Comparison of ENCODE assay signal across 15 cellular contexts in genomic region chr2:64399521-64399920, GRCh38. TPM values are rescaled to one million over a fixed set of nuclear protein-coding genes. Genes with fewer than 3 reads are reported as not detected.
DNase-seq lines count a peak whose midpoint lies in the region; ATAC-seq, FAIRE-seq and TF ChIP-seq lines count a peak whose summit lies in the region.
"Had no signal": no experiment of that assay in that cellular context is flagged by ENCODE, and none has a peak within 500 bp of the region (broad histone marks: within the 10 kb centered on the region; RNA-seq: fewer than 3 reads in every experiment).

No MANE protein-coding gene starts in this region.

- H3F3A ChIP-seq in PC-3 (ENCODE audit: low read length, unreplicated experiment) = no peaks in the 10 kb centered on the region

- H3K79me1 ChIP-seq in H1 (ENCODE audit: low read depth, low read length) = no peaks in the 10 kb centered on the region
- H3K79me1 ChIP-seq in neuronal stem cell (ENCODE audit: low read depth, low read length) = no peaks in the 10 kb centered on the region

- H2BK15ac ChIP-seq in H1 (ENCODE audit: low read length) (0 out of 2 replicates have a peak overlapping the region, but pooled peaks have one; percentile 0), neuronal stem cell (ENCODE audit: low read length) (peak overlapping the region; percentile 37)

- H3K9me3 Mint-ChIP-seq in Calu3 (ENCODE audit: low read depth, unreplicated experiment) = no peaks in the 10 kb centered on the region
- H3K9me3 Mint-ChIP-seq: CD8-positive, alpha-beta T cell; H9 had no signal

- CTCF ChIA-PET in PC-3 (lab: Charles Lee) = no interaction called here
- CTCF ChIA-PET in H1 (lab: Charles Lee; ENCODE audit: partially characterized antibody) = interaction anchor here (0.6 to 1.8 kb wide), 6 partner anchors 36 to 345 kb away, joined by 3 to 5 read pairs (median 4); no protein-coding TSS in a partner anchor
- CTCF ChIA-PET in Calu3 (lab: Charles Lee) = no interaction called here

- H4K91ac ChIP-seq in H1 (replicated peaks; ENCODE audit: insufficient read length, low read length) (no peak overlapping the region), neuronal stem cell (ENCODE audit: low read depth, low read length, poor library complexity) (peak overlapping the region; percentile 81)

- TF ChIP-seq EP300 in H1 (IDR thresholded peaks at IDR 0.05; ENCODE audit: borderline replicate concordance in 1 of 2, low read depth in 2 of 2, low read length in 2 of 2) = no peak

- no peak for TF ChIP-seq POLR2A in H1 (IDR thresholded peaks at IDR 0.05; ENCODE audit: control extremely low read depth in 1 of 2, low read depth in 2 of 2, low read length in 2 of 2)

- H3K23me2 ChIP-seq in H1 (ENCODE audit: low read depth, low read length) = peaks cover 1% of the 10 kb centered on the region

- no peak overlapping the region for H3K4me3 ChIP-seq in PC-3 (ENCODE audit: low read length)
- no peak overlapping the region for H3K4me3 ChIP-seq in H1 (ENCODE audit: extremely low read depth in 1 of 4, insufficient read depth in 2 of 4, low read depth in 3 of 4, low read length in 4 of 4)
- H3K4me3 ChIP-seq in neuronal stem cell (ENCODE audit: low read length in 2 of 2) = no peak overlapping the region
- H3K4me3 ChIP-seq: GM23248 had no signal

- intact Hi-C loops in PC-3 (cut with micrococcal nuclease) = no loop called here
- intact Hi-C loops in Calu3 (cut with micrococcal nuclease; ENCODE audit: unreplicated experiment) = no loop called here

- H3K14ac ChIP-seq in H1 (ENCODE audit: insufficient read length) (no peak overlapping the region), neuronal stem cell (ENCODE audit: low read length) (no peak overlapping the region)

- POLR2A ChIA-PET in PC-3 (lab: Charles Lee; ENCODE audit: unreplicated experiment) = no interaction called here
- POLR2A ChIA-PET in H1 (lab: Charles Lee; ENCODE audit: partially characterized antibody) = interaction anchor here (0.6 kb wide), 1 partner anchor 94 kb away, joined by 3 read pairs; no protein-coding TSS in a partner anchor

- TF ChIP-seq CTCF in C4-2B (conservative IDR thresholded peaks at IDR 0.05) (no peak), PC-3 (conservative IDR thresholded peaks at IDR 0.05; ENCODE audit: low read depth, low read length) (no peak), H1 (IDR thresholded peaks at IDR 0.05; ENCODE audit: control extremely low read depth in 1 of 3, insufficient read depth in 1 of 3, low read depth in 1 of 3, low read length in 3 of 3) (no peak), Calu3 (IDR thresholded peaks at IDR 0.05; ENCODE audit: unreplicated experiment) (no peak)

- H4K8ac ChIP-seq in H1 (ENCODE audit: extremely low read depth, insufficient read depth, low read length) (no peak overlapping the region), neuronal stem cell (ENCODE audit: low read depth, low read length) (no peak overlapping the region)

- no peak for ATAC-seq in PC-3
- ATAC-seq: CD8-positive, alpha-beta T cell had no signal

- H3K36me3 ChIP-seq in PC-3 (ENCODE audit: low read depth, low read length) = no peaks in the 10 kb centered on the region
- H3K36me3 ChIP-seq in H1 (ENCODE audit: control insufficient read depth in 2 of 4, insufficient read depth in 4 of 4, low read length in 3 of 4) = no peaks in the 10 kb centered on the region
- no peaks in the 10 kb centered on the region for H3K36me3 ChIP-seq in neuronal stem cell (replicated peaks in 1 of 2; ENCODE audit: control insufficient read depth in 2 of 2, insufficient read depth in 2 of 2, low read length in 2 of 2)
- H3K36me3 ChIP-seq: BE2C had no signal

- TF ChIP-seq RAD21 in H1 (IDR thresholded peaks at IDR 0.05 in 1 of 2, conservative IDR thresholded peaks at IDR 0.05 in 1 of 2; ENCODE audit: low read depth in 2 of 2, low read length in 2 of 2) = no peak

- no peak overlapping the region for H3K27ac Mint-ChIP-seq in Calu3 (ENCODE audit: unreplicated experiment)
- H3K27ac Mint-ChIP-seq: CD14-positive monocyte; CD8-positive, alpha-beta T cell; H9 had no signal

- H3K27ac ChIP-seq in C4-2B (peak overlapping the region; percentile 51), PC-3 (ENCODE audit: low read length) (peak overlapping the region; percentile 97), H1 (ENCODE audit: low read depth, low read length) (no peak overlapping the region), neuronal stem cell (replicated peaks; ENCODE audit: low read length) (no peak overlapping the region)
- H3K27ac ChIP-seq: GM23248 had no signal

- H3K18ac ChIP-seq in H1 (ENCODE audit: extremely low read depth, low read length) (no peak overlapping the region), neuronal stem cell (ENCODE audit: low read length) (no peak overlapping the region)

- H3K56ac ChIP-seq in H1 (replicated peaks; ENCODE audit: insufficient read length, low read depth, low read length) = no peak overlapping the region

- BruUV-seq in PC-3 (replicated peaks; lab: Mats Ljungman, UMichigan) = no TSS peak
- no TSS peak for BruUV-seq in Calu3 (replicated peaks; lab: Mats Ljungman, UMichigan)

- no peak for DNase-seq in PC-3
- no peak for DNase-seq in H1 (ENCODE audit: low read depth in 1 of 2, low spot score in 2 of 2)
- DNase-seq in neuronal stem cell (ENCODE audit: low spot score) = no peak
- no peak for DNase-seq in Calu3
- DNase-seq in activated gamma-delta T cell treated with Interleukin-2 at 50 U/mL for 16 hours = no peak
- no peak for DNase-seq in HUDEP-2 (lab: John Stamatoyannopoulos, UW; ENCODE audit: unreplicated experiment in 76 of 76)
- DNase-seq in AG08395 (ENCODE audit: low spot score) = no peak
- DNase-seq: BE2C; Caco-2; CD8-positive, alpha-beta T cell; GF-D8; H9 had no signal

- no peaks in the 10 kb centered on the region for H3K27me3 ChIP-seq in PC-3 (ENCODE audit: low read length)
- no peaks in the 10 kb centered on the region for H3K27me3 ChIP-seq in H1 (replicated peaks in 1 of 4; ENCODE audit: control insufficient read depth in 3 of 4, extremely low read depth in 1 of 4, insufficient read depth in 3 of 4, low read length in 3 of 4)
- no peaks in the 10 kb centered on the region for H3K27me3 ChIP-seq in neuronal stem cell (ENCODE audit: control insufficient read depth in 3 of 3, insufficient read depth in 3 of 3, low read depth in 1 of 3, low read length in 3 of 3)
- H3K27me3 ChIP-seq: BE2C had no signal

- peaks cover 51% of the 10 kb centered on the region for H3K4me1 ChIP-seq in PC-3 (ENCODE audit: insufficient read depth, low read length)
- peaks cover 15 to 26% (median 20%) of the 10 kb centered on the region in 4 experiments for H3K4me1 ChIP-seq in H1 (replicated peaks in 1 of 4; ENCODE audit: control insufficient read depth in 3 of 4, insufficient read depth in 4 of 4, low read length in 3 of 4)
- H3K4me1 ChIP-seq in neuronal stem cell (ENCODE audit: control insufficient read depth in 2 of 2, insufficient read depth in 1 of 2, low read depth in 1 of 2, low read length in 2 of 2) = peaks cover 25 to 36% of the 10 kb centered on the region in 2 donors
- H3K4me1 ChIP-seq: BE2C had no signal

- H3K4me2 ChIP-seq in PC-3 (ENCODE audit: low read length) (peak overlapping the region; percentile 75), H1 (ENCODE audit: insufficient read depth in 1 of 2, low read depth in 2 of 2, low read length in 2 of 2) (no peak overlapping the region), neuronal stem cell (ENCODE audit: insufficient read depth, low read length, poor library complexity, severe bottlenecking) (no peak overlapping the region)

- H2BK12ac ChIP-seq in H1 (ENCODE audit: low read depth, low read length) (no peak overlapping the region), neuronal stem cell (ENCODE audit: low read length) (no peak overlapping the region)

- 0 out of 2 replicates have a peak overlapping the region, but pooled peaks have one; percentile 29 for H2AK5ac ChIP-seq in H1 (ENCODE audit: low read depth, low read length)
- peak overlapping the region; percentile 79 for H2AK5ac ChIP-seq in neuronal stem cell (ENCODE audit: low read depth, low read length)

- H3K9ac ChIP-seq in PC-3 (ENCODE audit: low read length) = peak overlapping the region; percentile 61
- H3K9ac ChIP-seq in H1 (replicated peaks in 1 of 4; ENCODE audit: extremely low read depth in 1 of 4, low read depth in 3 of 4, low read length in 3 of 4) = no peak overlapping the region
- H3K9ac ChIP-seq in neuronal stem cell (ENCODE audit: low read depth, low read length, poor library complexity) = no peak overlapping the region
- H3K9ac ChIP-seq: GM23248 had no signal

- peaks cover 29% of the 10 kb centered on the region for H3K4me1 Mint-ChIP-seq in Calu3 (ENCODE audit: low read depth, unreplicated experiment)

- H3K36me3 Mint-ChIP-seq in Calu3 (ENCODE audit: insufficient read depth, unreplicated experiment) = peaks cover 7% of the 10 kb centered on the region
- H3K36me3 Mint-ChIP-seq: CD14-positive monocyte; CD8-positive, alpha-beta T cell had no signal

- no peak for FAIRE-seq in H1 (lab: Jason Lieb, UNC)

- H4K5ac ChIP-seq in H1 (ENCODE audit: insufficient read length, low read depth, low read length) = no peak overlapping the region

- H3K79me2 ChIP-seq in PC-3 (ENCODE audit: low read length) = no peaks in the 10 kb centered on the region
- H3K79me2 ChIP-seq in H1 (ENCODE audit: control insufficient read depth in 1 of 2, insufficient read depth in 2 of 2, low read length in 2 of 2) = no peaks in the 10 kb centered on the region

- H3K9me3 ChIP-seq in PC-3 (ENCODE audit: low read length) = no peaks in the 10 kb centered on the region
- no peaks in the 10 kb centered on the region for H3K9me3 ChIP-seq in H1 (ENCODE audit: insufficient read depth in 2 of 2, low read depth in 1 of 2, low read length in 1 of 2)
- H3K9me3 ChIP-seq in neuronal stem cell (replicated peaks in 1 of 2; ENCODE audit: control insufficient read depth in 2 of 2, insufficient read depth in 1 of 2, low read depth in 1 of 2, low read length in 2 of 2) = no peaks in the 10 kb centered on the region
- H3K9me3 ChIP-seq: BE2C, Caco-2 had no signal

- H2BK20ac ChIP-seq in H1 (ENCODE audit: low read length) = no peak overlapping the region

- no peak overlapping the region for H2AFZ ChIP-seq in PC-3 (ENCODE audit: low read length)
- no peak overlapping the region for H2AFZ ChIP-seq in H1 (ENCODE audit: low read length)
- no peak overlapping the region for H2AFZ ChIP-seq in neuronal stem cell (ENCODE audit: low read length)
- H2AFZ ChIP-seq: GM23248 had no signal

- H3K4ac ChIP-seq in H1 (replicated peaks; ENCODE audit: insufficient read length, low read depth, low read length) = no peak overlapping the region
- H3K4ac ChIP-seq in neuronal stem cell (ENCODE audit: low read length) = no peak overlapping the region

- H4K20me1 ChIP-seq in PC-3 (ENCODE audit: low read length) = no peaks in the 10 kb centered on the region
- H4K20me1 ChIP-seq in H1 (replicated peaks in 1 of 2; ENCODE audit: control insufficient read depth in 1 of 2, insufficient read depth in 2 of 2, low read length in 2 of 2) = no peaks in the 10 kb centered on the region

- no peak overlapping the region for H2BK120ac ChIP-seq in H1 (replicated peaks; ENCODE audit: low read depth, low read length)
- H2BK120ac ChIP-seq in neuronal stem cell (ENCODE audit: low read depth, low read length) = no peak overlapping the region

- H3K4me3 Mint-ChIP-seq in Calu3 (ENCODE audit: low read depth, unreplicated experiment) = no peak overlapping the region
- H3K4me3 Mint-ChIP-seq: CD14-positive monocyte; CD8-positive, alpha-beta T cell; H9 had no signal

- no peaks in the 10 kb centered on the region for H3K27me3 Mint-ChIP-seq in Calu3 (ENCODE audit: unreplicated experiment)

- 92% methylated on average over 2 of the region's 2 CpGs; no CpG with 5 or more reads in 1 of the 2 experiments for WGBS in H1 (ENCODE audit: extremely low coverage in 1 of 2, insufficient coverage in 1 of 2, insufficient read length in 1 of 2, insufficient replicate concordance in 2 of 2, low coverage in 1 of 2, low lambda C conversion rate in 2 of 2, missing lambda C conversion rate in 1 of 2), 2 experiments
- WGBS in neuronal stem cell (ENCODE audit: extremely low coverage in 2 of 2, insufficient read length in 2 of 2, insufficient replicate concordance in 1 of 2), 2 donors = no CpG with 5 or more reads among the region's 2 CpGs

- no peak overlapping the region; the same call in 1 of the 2 replicates for H2BK5ac ChIP-seq in H1 (ENCODE audit: low read depth, low read length)
- no peak overlapping the region for H2BK5ac ChIP-seq in neuronal stem cell (ENCODE audit: low read length)

- H3K23ac ChIP-seq in H1 (ENCODE audit: insufficient read length) (no peak overlapping the region), neuronal stem cell (ENCODE audit: low read depth, low read length, poor library complexity) (no peak overlapping the region)

- H3K9me2 ChIP-seq in PC-3 (replicated peaks; ENCODE audit: low read length) = no peaks in the 10 kb centered on the region

RNA-seq across cellular contexts. Expression of gene LGALSL, which starts 54.4 kb away (rescaled TPM):
- total RNA-seq in PC-3 (2014; rRNA removed) (12.1 and 16.0 TPM in 2 replicates), Calu3 (2022) (9.3 and 12.1 TPM in 2 replicates)
- total RNA-seq in H1 (2021; fragmentation: NEBNext Ultra II Directional; extraction: Animal tissue kit (Norgen Biotek cat#: 25700)) = 29.2 and 32.3 TPM in 2 replicates
- 13.6 and 14.0 TPM in 2 replicates for polyA plus RNA-seq in H1 (2011; rRNA removed)
- polyA plus RNA-seq in H1 (2011; cell fraction: cytosol; rRNA removed) = 13.6 TPM
- 12.2 TPM for polyA plus RNA-seq in H1 (2011; cell fraction: nucleus; rRNA removed)
- 24.4 to 46.0 TPM (median 31.0 TPM) in 4 replicates for polyA plus RNA-seq in H1 (2012, experiment 1 of 2)
- polyA plus RNA-seq in H1 (2012, experiment 2 of 2) = 7.0 TPM
- polyA plus RNA-seq in H1 (2013, experiment 1 of 2) = 9.9 TPM
- polyA plus RNA-seq in H1 (2013, experiment 2 of 2) = 9.4 TPM
- polyA minus RNA-seq in H1 (2011; rRNA and poly(A)+ RNA removed) = 31.9 and 36.8 TPM in 2 replicates
- 13.7 TPM for polyA minus RNA-seq in H1 (2011; cell fraction: cytosol; rRNA and poly(A)+ RNA removed)
- 10.4 TPM for polyA minus RNA-seq in H1 (2011; cell fraction: nucleus; rRNA and poly(A)+ RNA removed)
- polyA plus RNA-seq in neuronal stem cell (2013, experiment 1 of 2) = 23.9 TPM
- 24.5 TPM for polyA plus RNA-seq in neuronal stem cell (2013, experiment 2 of 2)

Comparison
In these comparisons a context has a peak if more than half of its experiments do, and no peak if none do; other contexts are left out.
1. H3K27ac ChIP-seq: peak in C4-2B (single experiment) and PC-3 (single experiment); none in H1 (single experiment) and neuronal stem cell (single experiment).